Comparison of ENCODE assay signal across 1 cellular context in the genomic region with DNA sequence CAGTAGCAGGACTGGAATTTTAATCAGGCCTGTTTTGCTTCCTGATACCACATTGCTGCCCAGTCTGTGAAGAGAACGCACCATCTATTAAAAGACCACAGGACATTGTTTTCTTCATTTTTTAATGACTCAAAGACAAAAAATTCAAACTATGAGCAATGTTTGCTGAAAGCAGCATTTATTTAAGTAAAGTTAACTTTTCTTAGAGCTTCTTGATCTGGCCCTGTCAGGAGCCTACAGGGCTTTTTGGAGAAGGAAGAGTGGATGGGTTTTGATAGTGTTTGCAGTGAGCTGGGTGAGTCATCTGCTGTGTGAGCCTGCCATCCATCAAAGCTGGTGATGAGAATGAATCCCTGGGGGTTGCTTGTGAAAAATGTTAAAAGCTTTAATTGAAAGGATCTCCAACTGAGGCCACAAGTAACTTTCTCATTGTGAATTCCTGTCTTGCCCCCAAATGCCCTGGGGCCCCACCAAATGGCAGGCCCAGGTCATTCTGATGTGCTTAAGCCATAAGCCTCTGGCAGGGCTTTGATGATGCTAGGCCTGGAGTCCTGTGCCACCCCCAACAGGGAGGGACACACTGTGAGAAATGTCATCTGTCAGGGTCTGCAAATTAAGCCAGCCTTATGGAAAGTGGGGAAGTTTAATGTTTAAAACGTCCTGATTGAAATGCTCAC.
A peak's percentile ranks its signal among the peaks of the same experiment; 100 is the strongest.
TF ChIP-seq lines count a peak whose summit lies in the region.

No MANE protein-coding gene starts in this region.

TF ChIP-seq in HEK293, 187 proteins besides CTCF, POLR2A, EP300 and RAD21 (continued from another document and continues in another):
- TF ChIP-seq, protein P1, sequence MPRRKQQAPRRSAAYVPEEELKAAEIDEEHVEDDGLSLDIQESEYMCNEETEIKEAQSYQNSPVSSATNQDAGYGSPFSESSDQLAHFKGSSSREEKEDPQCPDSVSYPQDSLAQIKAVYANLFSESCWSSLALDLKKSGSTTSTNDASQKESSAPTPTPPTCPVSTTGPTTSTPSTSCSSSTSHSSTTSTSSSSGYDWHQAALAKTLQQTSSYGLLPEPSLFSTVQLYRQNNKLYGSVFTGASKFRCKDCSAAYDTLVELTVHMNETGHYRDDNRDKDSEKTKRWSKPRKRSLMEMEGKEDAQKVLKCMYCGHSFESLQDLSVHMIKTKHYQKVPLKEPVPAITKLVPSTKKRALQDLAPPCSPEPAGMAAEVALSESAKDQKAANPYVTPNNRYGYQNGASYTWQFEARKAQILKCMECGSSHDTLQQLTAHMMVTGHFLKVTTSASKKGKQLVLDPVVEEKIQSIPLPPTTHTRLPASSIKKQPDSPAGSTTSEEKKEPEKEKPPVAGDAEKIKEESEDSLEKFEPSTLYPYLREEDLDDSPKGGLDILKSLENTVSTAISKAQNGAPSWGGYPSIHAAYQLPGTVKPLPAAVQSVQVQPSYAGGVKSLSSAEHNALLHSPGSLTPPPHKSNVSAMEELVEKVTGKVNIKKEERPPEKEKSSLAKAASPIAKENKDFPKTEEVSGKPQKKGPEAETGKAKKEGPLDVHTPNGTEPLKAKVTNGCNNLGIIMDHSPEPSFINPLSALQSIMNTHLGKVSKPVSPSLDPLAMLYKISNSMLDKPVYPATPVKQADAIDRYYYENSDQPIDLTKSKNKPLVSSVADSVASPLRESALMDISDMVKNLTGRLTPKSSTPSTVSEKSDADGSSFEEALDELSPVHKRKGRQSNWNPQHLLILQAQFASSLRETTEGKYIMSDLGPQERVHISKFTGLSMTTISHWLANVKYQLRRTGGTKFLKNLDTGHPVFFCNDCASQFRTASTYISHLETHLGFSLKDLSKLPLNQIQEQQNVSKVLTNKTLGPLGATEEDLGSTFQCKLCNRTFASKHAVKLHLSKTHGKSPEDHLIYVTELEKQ (tag by site-specific recombination; IDR thresholded peaks at IDR 0.05; ENCODE audit: borderline replicate concordance), result no peak
- no peak for TF ChIP-seq KLF7 (tag by site-specific recombination; IDR thresholded peaks at IDR 0.05; ENCODE audit: borderline replicate concordance)
- TF ChIP-seq, protein P2, sequence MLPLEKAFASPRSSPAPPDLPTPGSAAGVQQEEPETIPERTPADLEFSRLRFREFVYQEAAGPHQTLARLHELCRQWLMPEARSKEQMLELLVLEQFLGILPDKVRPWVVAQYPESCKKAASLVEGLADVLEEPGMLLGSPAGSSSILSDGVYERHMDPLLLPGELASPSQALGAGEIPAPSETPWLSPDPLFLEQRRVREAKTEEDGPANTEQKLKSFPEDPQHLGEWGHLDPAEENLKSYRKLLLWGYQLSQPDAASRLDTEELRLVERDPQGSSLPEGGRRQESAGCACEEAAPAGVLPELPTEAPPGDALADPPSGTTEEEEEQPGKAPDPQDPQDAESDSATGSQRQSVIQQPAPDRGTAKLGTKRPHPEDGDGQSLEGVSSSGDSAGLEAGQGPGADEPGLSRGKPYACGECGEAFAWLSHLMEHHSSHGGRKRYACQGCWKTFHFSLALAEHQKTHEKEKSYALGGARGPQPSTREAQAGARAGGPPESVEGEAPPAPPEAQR (tag by site-specific recombination; IDR thresholded peaks at IDR 0.05), result no peak
- no peak for TF ChIP-seq ZNF221 (tag by site-specific recombination; IDR thresholded peaks at IDR 0.05; ENCODE audit: borderline replicate concordance)
- TF ChIP-seq ZNF2 (tag by site-specific recombination; IDR thresholded peaks at IDR 0.05), result no peak
- TF ChIP-seq ZNF701 (tag by site-specific recombination; IDR thresholded peaks at IDR 0.05), result no peak
- TF ChIP-seq ZNF394 (tag by site-specific recombination; IDR thresholded peaks at IDR 0.05; ENCODE audit: borderline replicate concordance), result no peak
- no peak for TF ChIP-seq HOXA7 (CRISPR knock-in tag; IDR thresholded peaks at IDR 0.05; ENCODE audit: borderline replicate concordance)
- TF ChIP-seq, protein P3, sequence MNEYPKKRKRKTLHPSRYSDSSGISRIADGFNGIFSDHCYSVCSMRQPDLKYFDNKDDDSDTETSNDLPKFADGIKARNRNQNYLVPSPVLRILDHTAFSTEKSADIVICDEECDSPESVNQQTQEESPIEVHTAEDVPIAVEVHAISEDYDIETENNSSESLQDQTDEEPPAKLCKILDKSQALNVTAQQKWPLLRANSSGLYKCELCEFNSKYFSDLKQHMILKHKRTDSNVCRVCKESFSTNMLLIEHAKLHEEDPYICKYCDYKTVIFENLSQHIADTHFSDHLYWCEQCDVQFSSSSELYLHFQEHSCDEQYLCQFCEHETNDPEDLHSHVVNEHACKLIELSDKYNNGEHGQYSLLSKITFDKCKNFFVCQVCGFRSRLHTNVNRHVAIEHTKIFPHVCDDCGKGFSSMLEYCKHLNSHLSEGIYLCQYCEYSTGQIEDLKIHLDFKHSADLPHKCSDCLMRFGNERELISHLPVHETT (tag by site-specific recombination; IDR thresholded peaks at IDR 0.05), result no peak
- TF ChIP-seq, protein P4, sequence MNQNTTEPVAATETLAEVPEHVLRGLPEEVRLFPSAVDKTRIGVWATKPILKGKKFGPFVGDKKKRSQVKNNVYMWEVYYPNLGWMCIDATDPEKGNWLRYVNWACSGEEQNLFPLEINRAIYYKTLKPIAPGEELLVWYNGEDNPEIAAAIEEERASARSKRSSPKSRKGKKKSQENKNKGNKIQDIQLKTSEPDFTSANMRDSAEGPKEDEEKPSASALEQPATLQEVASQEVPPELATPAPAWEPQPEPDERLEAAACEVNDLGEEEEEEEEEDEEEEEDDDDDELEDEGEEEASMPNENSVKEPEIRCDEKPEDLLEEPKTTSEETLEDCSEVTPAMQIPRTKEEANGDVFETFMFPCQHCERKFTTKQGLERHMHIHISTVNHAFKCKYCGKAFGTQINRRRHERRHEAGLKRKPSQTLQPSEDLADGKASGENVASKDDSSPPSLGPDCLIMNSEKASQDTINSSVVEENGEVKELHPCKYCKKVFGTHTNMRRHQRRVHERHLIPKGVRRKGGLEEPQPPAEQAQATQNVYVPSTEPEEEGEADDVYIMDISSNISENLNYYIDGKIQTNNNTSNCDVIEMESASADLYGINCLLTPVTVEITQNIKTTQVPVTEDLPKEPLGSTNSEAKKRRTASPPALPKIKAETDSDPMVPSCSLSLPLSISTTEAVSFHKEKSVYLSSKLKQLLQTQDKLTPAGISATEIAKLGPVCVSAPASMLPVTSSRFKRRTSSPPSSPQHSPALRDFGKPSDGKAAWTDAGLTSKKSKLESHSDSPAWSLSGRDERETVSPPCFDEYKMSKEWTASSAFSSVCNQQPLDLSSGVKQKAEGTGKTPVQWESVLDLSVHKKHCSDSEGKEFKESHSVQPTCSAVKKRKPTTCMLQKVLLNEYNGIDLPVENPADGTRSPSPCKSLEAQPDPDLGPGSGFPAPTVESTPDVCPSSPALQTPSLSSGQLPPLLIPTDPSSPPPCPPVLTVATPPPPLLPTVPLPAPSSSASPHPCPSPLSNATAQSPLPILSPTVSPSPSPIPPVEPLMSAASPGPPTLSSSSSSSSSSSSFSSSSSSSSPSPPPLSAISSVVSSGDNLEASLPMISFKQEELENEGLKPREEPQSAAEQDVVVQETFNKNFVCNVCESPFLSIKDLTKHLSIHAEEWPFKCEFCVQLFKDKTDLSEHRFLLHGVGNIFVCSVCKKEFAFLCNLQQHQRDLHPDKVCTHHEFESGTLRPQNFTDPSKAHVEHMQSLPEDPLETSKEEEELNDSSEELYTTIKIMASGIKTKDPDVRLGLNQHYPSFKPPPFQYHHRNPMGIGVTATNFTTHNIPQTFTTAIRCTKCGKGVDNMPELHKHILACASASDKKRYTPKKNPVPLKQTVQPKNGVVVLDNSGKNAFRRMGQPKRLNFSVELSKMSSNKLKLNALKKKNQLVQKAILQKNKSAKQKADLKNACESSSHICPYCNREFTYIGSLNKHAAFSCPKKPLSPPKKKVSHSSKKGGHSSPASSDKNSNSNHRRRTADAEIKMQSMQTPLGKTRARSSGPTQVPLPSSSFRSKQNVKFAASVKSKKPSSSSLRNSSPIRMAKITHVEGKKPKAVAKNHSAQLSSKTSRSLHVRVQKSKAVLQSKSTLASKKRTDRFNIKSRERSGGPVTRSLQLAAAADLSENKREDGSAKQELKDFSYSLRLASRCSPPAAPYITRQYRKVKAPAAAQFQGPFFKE (tag by site-specific recombination; IDR thresholded peaks at IDR 0.05; ENCODE audit: borderline replicate concordance), result no peak
- TF ChIP-seq ZNF585B (tag by site-specific recombination; IDR thresholded peaks at IDR 0.05), result no peak
- TF ChIP-seq, protein P5, sequence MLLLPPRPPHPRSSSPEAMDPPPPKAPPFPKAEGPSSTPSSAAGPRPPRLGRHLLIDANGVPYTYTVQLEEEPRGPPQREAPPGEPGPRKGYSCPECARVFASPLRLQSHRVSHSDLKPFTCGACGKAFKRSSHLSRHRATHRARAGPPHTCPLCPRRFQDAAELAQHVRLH (tag by site-specific recombination; IDR thresholded peaks at IDR 0.05), result no peak
- TF ChIP-seq, protein P6, sequence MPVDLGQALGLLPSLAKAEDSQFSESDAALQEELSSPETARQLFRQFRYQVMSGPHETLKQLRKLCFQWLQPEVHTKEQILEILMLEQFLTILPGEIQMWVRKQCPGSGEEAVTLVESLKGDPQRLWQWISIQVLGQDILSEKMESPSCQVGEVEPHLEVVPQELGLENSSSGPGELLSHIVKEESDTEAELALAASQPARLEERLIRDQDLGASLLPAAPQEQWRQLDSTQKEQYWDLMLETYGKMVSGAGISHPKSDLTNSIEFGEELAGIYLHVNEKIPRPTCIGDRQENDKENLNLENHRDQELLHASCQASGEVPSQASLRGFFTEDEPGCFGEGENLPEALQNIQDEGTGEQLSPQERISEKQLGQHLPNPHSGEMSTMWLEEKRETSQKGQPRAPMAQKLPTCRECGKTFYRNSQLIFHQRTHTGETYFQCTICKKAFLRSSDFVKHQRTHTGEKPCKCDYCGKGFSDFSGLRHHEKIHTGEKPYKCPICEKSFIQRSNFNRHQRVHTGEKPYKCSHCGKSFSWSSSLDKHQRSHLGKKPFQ (tag by site-specific recombination; IDR thresholded peaks at IDR 0.05), result no peak
- TF ChIP-seq, protein P7, sequence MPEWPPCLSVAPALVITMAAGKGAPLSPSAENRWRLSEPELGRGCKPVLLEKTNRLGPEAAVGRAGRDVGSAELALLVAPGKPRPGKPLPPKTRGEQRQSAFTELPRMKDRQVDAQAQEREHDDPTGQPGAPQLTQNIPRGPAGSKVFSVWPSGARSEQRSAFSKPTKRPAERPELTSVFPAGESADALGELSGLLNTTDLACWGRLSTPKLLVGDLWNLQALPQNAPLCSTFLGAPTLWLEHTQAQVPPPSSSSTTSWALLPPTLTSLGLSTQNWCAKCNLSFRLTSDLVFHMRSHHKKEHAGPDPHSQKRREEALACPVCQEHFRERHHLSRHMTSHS (tag by site-specific recombination; IDR thresholded peaks at IDR 0.05), result 0 out of 2 replicates have a peak, but pooled peaks have one; percentile 53
- TF ChIP-seq, protein P8, sequence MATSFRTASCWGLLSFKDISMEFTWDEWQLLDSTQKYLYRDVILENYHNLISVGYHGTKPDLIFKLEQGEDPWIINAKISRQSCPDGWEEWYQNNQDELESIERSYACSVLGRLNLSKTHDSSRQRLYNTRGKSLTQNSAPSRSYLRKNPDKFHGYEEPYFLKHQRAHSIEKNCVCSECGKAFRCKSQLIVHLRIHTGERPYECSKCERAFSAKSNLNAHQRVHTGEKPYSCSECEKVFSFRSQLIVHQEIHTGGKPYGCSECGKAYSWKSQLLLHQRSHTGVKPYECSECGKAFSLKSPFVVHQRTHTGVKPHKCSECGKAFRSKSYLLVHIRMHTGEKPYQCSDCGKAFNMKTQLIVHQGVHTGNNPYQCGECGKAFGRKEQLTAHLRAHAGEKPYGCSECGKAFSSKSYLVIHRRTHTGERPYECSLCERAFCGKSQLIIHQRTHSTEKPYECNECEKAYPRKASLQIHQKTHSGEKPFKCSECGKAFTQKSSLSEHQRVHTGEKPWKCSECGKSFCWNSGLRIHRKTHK (tag by site-specific recombination; IDR thresholded peaks at IDR 0.05), result no peak
- TF ChIP-seq, protein P9, sequence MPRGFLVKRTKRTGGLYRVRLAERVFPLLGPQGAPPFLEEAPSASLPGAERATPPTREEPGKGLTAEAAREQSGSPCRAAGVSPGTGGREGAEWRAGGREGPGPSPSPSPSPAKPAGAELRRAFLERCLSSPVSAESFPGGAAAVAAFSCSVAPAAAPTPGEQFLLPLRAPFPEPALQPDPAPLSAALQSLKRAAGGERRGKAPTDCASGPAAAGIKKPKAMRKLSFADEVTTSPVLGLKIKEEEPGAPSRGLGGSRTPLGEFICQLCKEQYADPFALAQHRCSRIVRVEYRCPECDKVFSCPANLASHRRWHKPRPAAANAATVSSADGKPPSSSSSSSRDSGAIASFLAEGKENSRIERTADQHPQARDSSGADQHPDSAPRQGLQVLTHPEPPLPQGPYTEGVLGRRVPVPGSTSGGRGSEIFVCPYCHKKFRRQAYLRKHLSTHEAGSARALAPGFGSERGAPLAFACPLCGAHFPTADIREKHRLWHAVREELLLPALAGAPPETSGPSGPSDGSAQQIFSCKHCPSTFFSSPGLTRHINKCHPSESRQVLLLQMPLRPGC (tag by site-specific recombination; IDR thresholded peaks at IDR 0.05), result no peak
- TF ChIP-seq ZXDB (tag by site-specific recombination; IDR thresholded peaks at IDR 0.05), result no peak
- no peak for TF ChIP-seq ZNF404 (tag by site-specific recombination; IDR thresholded peaks at IDR 0.05)
- TF ChIP-seq, protein P10, sequence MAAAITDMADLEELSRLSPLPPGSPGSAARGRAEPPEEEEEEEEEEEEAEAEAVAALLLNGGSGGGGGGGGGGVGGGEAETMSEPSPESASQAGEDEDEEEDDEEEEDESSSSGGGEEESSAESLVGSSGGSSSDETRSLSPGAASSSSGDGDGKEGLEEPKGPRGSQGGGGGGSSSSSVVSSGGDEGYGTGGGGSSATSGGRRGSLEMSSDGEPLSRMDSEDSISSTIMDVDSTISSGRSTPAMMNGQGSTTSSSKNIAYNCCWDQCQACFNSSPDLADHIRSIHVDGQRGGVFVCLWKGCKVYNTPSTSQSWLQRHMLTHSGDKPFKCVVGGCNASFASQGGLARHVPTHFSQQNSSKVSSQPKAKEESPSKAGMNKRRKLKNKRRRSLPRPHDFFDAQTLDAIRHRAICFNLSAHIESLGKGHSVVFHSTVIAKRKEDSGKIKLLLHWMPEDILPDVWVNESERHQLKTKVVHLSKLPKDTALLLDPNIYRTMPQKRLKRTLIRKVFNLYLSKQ (tag by site-specific recombination; IDR thresholded peaks at IDR 0.05; ENCODE audit: borderline replicate concordance), result no peak
- TF ChIP-seq ZBTB7A (tag by site-specific recombination; IDR thresholded peaks at IDR 0.05; ENCODE audit: low read depth), result no peak
- TF ChIP-seq ZNF19 (tag by site-specific recombination; IDR thresholded peaks at IDR 0.05; ENCODE audit: low read depth), result no peak
- TF ChIP-seq ZNF174 (tag by site-specific recombination; IDR thresholded peaks at IDR 0.05), result no peak
- no peak for TF ChIP-seq ZNF121 (tag by site-specific recombination; IDR thresholded peaks at IDR 0.05)
- TF ChIP-seq ZNF37A (tag by site-specific recombination; IDR thresholded peaks at IDR 0.05), result no peak
- TF ChIP-seq, protein P11, sequence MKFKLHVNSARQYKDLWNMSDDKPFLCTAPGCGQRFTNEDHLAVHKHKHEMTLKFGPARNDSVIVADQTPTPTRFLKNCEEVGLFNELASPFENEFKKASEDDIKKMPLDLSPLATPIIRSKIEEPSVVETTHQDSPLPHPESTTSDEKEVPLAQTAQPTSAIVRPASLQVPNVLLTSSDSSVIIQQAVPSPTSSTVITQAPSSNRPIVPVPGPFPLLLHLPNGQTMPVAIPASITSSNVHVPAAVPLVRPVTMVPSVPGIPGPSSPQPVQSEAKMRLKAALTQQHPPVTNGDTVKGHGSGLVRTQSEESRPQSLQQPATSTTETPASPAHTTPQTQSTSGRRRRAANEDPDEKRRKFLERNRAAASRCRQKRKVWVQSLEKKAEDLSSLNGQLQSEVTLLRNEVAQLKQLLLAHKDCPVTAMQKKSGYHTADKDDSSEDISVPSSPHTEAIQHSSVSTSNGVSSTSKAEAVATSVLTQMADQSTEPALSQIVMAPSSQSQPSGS (tag by site-specific recombination; IDR thresholded peaks at IDR 0.05; ENCODE audit: low read depth), result no peak
- no peak for TF ChIP-seq ZNF776 (tag by site-specific recombination; IDR thresholded peaks at IDR 0.05; ENCODE audit: borderline replicate concordance)
- TF ChIP-seq ZNF837 (tag by site-specific recombination; IDR thresholded peaks at IDR 0.05), result no peak
